Comparison of ENCODE assay signal across 12 cellular contexts in genomic region chr5:147481376-147481775, GRCh38. TPM values are rescaled to one million over a fixed set of nuclear protein-coding genes. Genes with fewer than 3 reads are reported as not detected.
DNase-seq lines count a peak whose midpoint lies in the region; ATAC-seq lines count a peak whose summit lies in the region.
"Had no signal": no experiment of that assay in that cellular context is flagged by ENCODE, and none has a peak within 500 bp of the region (broad histone marks: within the 10 kb centered on the region; RNA-seq: fewer than 3 reads in every experiment).

No MANE protein-coding gene starts in this region.

- peak; percentile 7 for ATAC-seq in HG03066 (IDR thresholded peaks at IDR 0.05; ENCODE audit: low read depth, unreplicated experiment)
- ATAC-seq in naive thymus-derived CD4-positive, alpha-beta T cell, result peak; percentile 23
- no peak for ATAC-seq in effector memory CD8-positive, alpha-beta T cell (replicated peaks)

- no peak overlapping the region for H3K27ac Mint-ChIP-seq in naive thymus-derived CD4-positive, alpha-beta T cell
- H3K27ac Mint-ChIP-seq in activated T-helper 1 cell treated with anti-CD3 and anti-CD28 coated beads, Interleukin-12 subunit alpha, Interleukin-12 subunit beta, Interleukin-2, Interleukin-4 antibody, amounts not matched to agents 30 ng/mL and 10 ng/mL and 1 ng/mL, durations not matched to agents 14 hours and 24 hours and 36 hours, result no peak overlapping the region
- no peak overlapping the region for H3K27ac Mint-ChIP-seq in effector memory CD8-positive, alpha-beta T cell

- H3K36me3 Mint-ChIP-seq in naive thymus-derived CD4-positive, alpha-beta T cell, result no peaks in the 10 kb centered on the region
- no peaks in the 10 kb centered on the region for H3K36me3 Mint-ChIP-seq in activated T-helper 1 cell treated with anti-CD3 and anti-CD28 coated beads, Interleukin-12 subunit alpha, Interleukin-12 subunit beta, Interleukin-2, Interleukin-4 antibody, amounts not matched to agents 30 ng/mL and 10 ng/mL and 1 ng/mL, durations not matched to agents 14 hours and 24 hours and 36 hours (ENCODE audit: low read depth)
- no peaks in the 10 kb centered on the region for H3K36me3 Mint-ChIP-seq in effector memory CD8-positive, alpha-beta T cell (ENCODE audit: insufficient read depth)

- CTCF ChIA-PET in naive thymus-derived CD4-positive, alpha-beta T cell (lab: Charles Lee), result no interaction called here

- no peaks in the 10 kb centered on the region for H3K4me1 ChIP-seq in naive thymus-derived CD4-positive, alpha-beta T cell (ENCODE audit: control insufficient read depth in 2 of 2, insufficient read depth in 2 of 2, low read length in 2 of 2)

- H3K27me3 Mint-ChIP-seq in naive thymus-derived CD4-positive, alpha-beta T cell, result peaks cover 4 to 29% (median 11%) of the 10 kb centered on the region in 5 donors
- no peaks in the 10 kb centered on the region for H3K27me3 Mint-ChIP-seq in activated T-helper 1 cell treated with anti-CD3 and anti-CD28 coated beads, Interleukin-12 subunit alpha, Interleukin-12 subunit beta, Interleukin-2, Interleukin-4 antibody, amounts not matched to agents 30 ng/mL and 10 ng/mL and 1 ng/mL, durations not matched to agents 14 hours and 24 hours and 36 hours (ENCODE audit: insufficient read depth)
- peaks cover 32 to 60% of the 10 kb centered on the region in 2 donors for H3K27me3 Mint-ChIP-seq in effector memory CD8-positive, alpha-beta T cell

- intact Hi-C loops in naive thymus-derived CD4-positive, alpha-beta T cell (cut with micrococcal nuclease), result no loop called here
- intact Hi-C loops in activated T-helper 1 cell treated with anti-CD3 and anti-CD28 coated beads, Interleukin-12 subunit alpha, Interleukin-12 subunit beta, Interleukin-2, Interleukin-4 antibody, amounts not matched to agents 30 ng/mL and 10 ng/mL and 1 ng/mL, durations not matched to agents 14 hours and 24 hours and 36 hours (cut with micrococcal nuclease), result no loop called here

- H3K4me1 Mint-ChIP-seq in naive thymus-derived CD4-positive, alpha-beta T cell, result peaks cover 0 to 5% (median 0%) of the 10 kb centered on the region in 7 donors
- H3K4me1 Mint-ChIP-seq in activated T-helper 1 cell treated with anti-CD3 and anti-CD28 coated beads, Interleukin-12 subunit alpha, Interleukin-12 subunit beta, Interleukin-2, Interleukin-4 antibody, amounts not matched to agents 30 ng/mL and 10 ng/mL and 1 ng/mL, durations not matched to agents 14 hours and 24 hours and 36 hours (ENCODE audit: low read depth), result no peaks in the 10 kb centered on the region
- no peaks in the 10 kb centered on the region for H3K4me1 Mint-ChIP-seq in effector memory CD8-positive, alpha-beta T cell (ENCODE audit: low read depth in 2 of 2)

- H3K27me3 ChIP-seq in naive thymus-derived CD4-positive, alpha-beta T cell (ENCODE audit: control insufficient read depth in 2 of 2, insufficient read depth in 2 of 2, low read length in 2 of 2), result no peaks in the 10 kb centered on the region

- no peak overlapping the region for H3K4me3 ChIP-seq in naive thymus-derived CD4-positive, alpha-beta T cell (ENCODE audit: low read length)

- no peaks in the 10 kb centered on the region for H3K36me3 ChIP-seq in naive thymus-derived CD4-positive, alpha-beta T cell (ENCODE audit: control insufficient read depth in 2 of 3, insufficient read depth in 3 of 3, low read length in 3 of 3)

- no peak overlapping the region for H3K4me3 Mint-ChIP-seq in naive thymus-derived CD4-positive, alpha-beta T cell
- H3K4me3 Mint-ChIP-seq in activated T-helper 1 cell treated with anti-CD3 and anti-CD28 coated beads, Interleukin-12 subunit alpha, Interleukin-12 subunit beta, Interleukin-2, Interleukin-4 antibody, amounts not matched to agents 30 ng/mL and 10 ng/mL and 1 ng/mL, durations not matched to agents 14 hours and 24 hours and 36 hours, result no peak overlapping the region
- no peak overlapping the region for H3K4me3 Mint-ChIP-seq in effector memory CD8-positive, alpha-beta T cell

- peaks cover 0 to 10% (median 2%) of the 10 kb centered on the region in 11 donors for H3K9me3 Mint-ChIP-seq in naive thymus-derived CD4-positive, alpha-beta T cell
- H3K9me3 Mint-ChIP-seq in activated T-helper 1 cell treated with anti-CD3 and anti-CD28 coated beads, Interleukin-12 subunit alpha, Interleukin-12 subunit beta, Interleukin-2, Interleukin-4 antibody, amounts not matched to agents 30 ng/mL and 10 ng/mL and 1 ng/mL, durations not matched to agents 14 hours and 24 hours and 36 hours, result no peaks in the 10 kb centered on the region
- H3K9me3 Mint-ChIP-seq in effector memory CD8-positive, alpha-beta T cell, result no peaks in the 10 kb centered on the region

- H3K27ac ChIP-seq in naive thymus-derived CD4-positive, alpha-beta T cell (ENCODE audit: low read depth, low read length), result no peak overlapping the region
- H3K27ac ChIP-seq: VCaP had no signal

- POLR2A ChIA-PET in naive thymus-derived CD4-positive, alpha-beta T cell (lab: Charles Lee), result no interaction called here

- H3K9me3 ChIP-seq in naive thymus-derived CD4-positive, alpha-beta T cell (ENCODE audit: control insufficient read depth in 2 of 3, low read length in 3 of 3), result no peaks in the 10 kb centered on the region

- DNase-seq in GM03348 (ENCODE audit: low spot score), result peak; percentile 25
- DNase-seq in astrocyte of the hippocampus (ENCODE audit: low read depth, low spot score), result peak; percentile 73
- DNase-seq in naive thymus-derived CD4-positive, alpha-beta T cell, result no peak
- DNase-seq in activated CD4-positive, alpha-beta T cell treated with anti-CD3 and anti-CD28 coated beads for 1 hour, result no peak
- DNase-seq in GOT3 (lab: John Stamatoyannopoulos, UW), result no peak
- DNase-seq in activated T-helper 1 cell treated with anti-CD3 and anti-CD28 coated beads, Interleukin-12 subunit alpha, Interleukin-12 subunit beta, Interleukin-2, Interleukin-4 antibody, amounts not matched to agents 30 ng/mL and 10 ng/mL and 1 ng/mL, durations not matched to agents 14 hours and 24 hours and 36 hours (ENCODE audit: low spot score), result no peak
- DNase-seq in effector memory CD8-positive, alpha-beta T cell, result no peak
- DNase-seq: activated naive CD4-positive, alpha-beta T cell; Karpas-422; OCI-M1 had no signal

RNA-seq across cellular contexts. Expression of gene DPYSL3, which starts 28.5 kb away (rescaled TPM):
- 1 to 10 TPM in 1 of 5 experiments, under 1 TPM in 2, not detected in 2; 0.08 to 1.2 (median 0.11) TPM for total RNA-seq in naive thymus-derived CD4-positive, alpha-beta T cell
- polyA plus RNA-seq in naive thymus-derived CD4-positive, alpha-beta T cell, result not detected
- 0.16 TPM in 1 of 2 replicates, not detected in the other for total RNA-seq in activated T-helper 1 cell treated with anti-CD3 and anti-CD28 coated beads, Interleukin-12 subunit alpha, Interleukin-12 subunit beta, Interleukin-2, Interleukin-4 antibody, amounts not matched to agents 30 ng/mL and 10 ng/mL and 1 ng/mL, durations not matched to agents 14 hours and 24 hours and 36 hours

Comparison
In these comparisons a context has a peak if more than half of its experiments do, and no peak if none do; other contexts are left out.
1. DNase-seq: peak in GM03348 (single experiment) and astrocyte of the hippocampus (single experiment); none in naive thymus-derived CD4-positive, alpha-beta T cell (0 of 9), activated CD4-positive, alpha-beta T cell treated with anti-CD3 and anti-CD28 coated beads for 1 hour (single experiment), GOT3 (single experiment), activated T-helper 1 cell treated with anti-CD3 and anti-CD28 coated beads, Interleukin-12 subunit alpha, Interleukin-12 subunit beta, Interleukin-2, Interleukin-4 antibody, amounts not matched to agents 30 ng/mL and 10 ng/mL and 1 ng/mL, durations not matched to agents 14 hours and 24 hours and 36 hours (single experiment) and effector memory CD8-positive, alpha-beta T cell (0 of 3).